ENCODE assay signal across 1 cellular context in the genomic region with DNA sequence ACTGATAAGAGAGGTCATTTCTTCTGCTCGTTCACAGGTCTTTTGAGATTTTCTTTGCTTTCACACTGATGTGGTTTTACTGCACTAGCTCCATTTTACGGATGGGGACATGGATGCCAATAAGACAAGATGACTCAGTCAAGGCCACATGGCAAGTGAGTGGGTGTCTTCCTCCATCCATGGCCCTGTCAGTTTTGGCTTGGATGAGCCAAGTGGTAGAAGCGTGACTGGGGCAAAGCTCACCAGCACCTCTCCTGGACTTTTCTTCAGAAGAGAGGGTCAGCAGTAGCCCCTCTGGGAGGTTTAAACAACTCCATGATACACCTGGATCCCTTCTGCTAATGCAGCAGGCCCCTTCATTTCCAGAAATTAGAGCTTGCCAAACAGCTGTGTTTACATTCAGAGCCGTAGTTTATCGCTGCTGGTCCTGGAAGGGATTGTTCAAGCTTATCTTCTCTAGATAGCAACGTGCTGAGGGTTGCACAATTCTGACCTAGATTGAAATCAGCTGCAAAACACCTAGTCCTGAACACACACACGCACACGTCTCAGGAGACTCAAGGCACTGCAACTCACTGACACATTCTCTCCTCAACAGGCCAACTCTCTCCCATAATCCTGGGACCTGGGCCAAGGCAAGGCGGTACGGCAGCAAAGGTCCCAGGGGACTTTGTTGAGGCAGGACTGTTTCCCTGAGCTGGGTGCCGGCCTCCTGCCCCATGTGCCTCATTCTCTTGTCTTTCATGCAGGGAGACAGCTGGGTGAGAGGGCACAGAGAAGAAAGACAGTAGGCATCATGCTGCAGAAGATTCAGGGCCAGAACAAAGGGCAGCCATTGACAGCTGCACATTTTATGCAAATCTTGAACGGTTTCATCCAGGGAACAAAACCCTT.
TF ChIP-seq lines count a peak whose summit lies in the region.

No MANE protein-coding gene starts in this region.

TF ChIP-seq in IMR-90, 13 proteins besides CTCF, POLR2A, EP300 and RAD21 (continued from another document):
- TF ChIP-seq RCOR1 (IDR thresholded peaks at IDR 0.05; ENCODE audit: insufficient replicate concordance, low read length), result no peak
